ENCODE assay signal across 19 cellular contexts in genomic region chr11:32033067-32033466, GRCh38. TPM values are rescaled to one million over a fixed set of nuclear protein-coding genes. Genes with fewer than 3 reads are reported as not detected.
DNase-seq lines count a peak whose midpoint lies in the region; ATAC-seq and TF ChIP-seq lines count a peak whose summit lies in the region.
"Had no signal": no experiment of that assay in that cellular context is flagged by ENCODE, and none has a peak within 500 bp of the region (broad histone marks: within the 10 kb centered on the region; RNA-seq: fewer than 3 reads in every experiment).

No MANE protein-coding gene starts in this region.

- H3K36me3 ChIP-seq in vagina, result no peaks in the 10 kb centered on the region
- H3K36me3 ChIP-seq: ascending aorta, colonic mucosa, gastroesophageal sphincter, ovary had no signal

- H3K27me3 ChIP-seq in vagina, result no peaks in the 10 kb centered on the region
- H3K27me3 ChIP-seq: ascending aorta, colonic mucosa, ovary had no signal

- peaks cover 6% of the 10 kb centered on the region; the same call in 1 of the 2 replicates for H3K9me3 Mint-ChIP-seq in HFFc6
- H3K9me3 Mint-ChIP-seq in dendritic cell treated with granulocyte-macrophage colony-stimulating factor and Interleukin-4, amounts not matched to agents 40 ng/mL and 50 ng/mL, for 4 days, result no peaks in the 10 kb centered on the region
- H3K9me3 Mint-ChIP-seq: T-cell had no signal

- ATAC-seq in GM18511 (IDR thresholded peaks at IDR 0.05; ENCODE audit: unreplicated experiment) (peak; percentile 36), GM19328 (IDR thresholded peaks at IDR 0.05; ENCODE audit: unreplicated experiment) (no peak)
- ATAC-seq: gastroesophageal sphincter, left lobe of liver, T-cell had no signal

- TF ChIP-seq CTCF in HFFc6 (IDR thresholded peaks at IDR 0.05) (no peak), vagina (IDR thresholded peaks at IDR 0.05) (no peak)

- peaks cover 41% of the 10 kb centered on the region for H3K4me1 Mint-ChIP-seq in HFFc6 (ENCODE audit: low read depth)
- peaks cover 48% of the 10 kb centered on the region for H3K4me1 Mint-ChIP-seq in dendritic cell treated with granulocyte-macrophage colony-stimulating factor and Interleukin-4, amounts not matched to agents 40 ng/mL and 50 ng/mL, for 4 days (ENCODE audit: low read depth)
- H3K4me1 Mint-ChIP-seq: T-cell had no signal

- TF ChIP-seq POLR2A in vagina (IDR thresholded peaks at IDR 0.05), result no peak

- no peaks in the 10 kb centered on the region for H3K4me1 ChIP-seq in vagina
- H3K4me1 ChIP-seq: ascending aorta, colonic mucosa, gastroesophageal sphincter had no signal

- H3K36me3 Mint-ChIP-seq in HFFc6 (ENCODE audit: low read depth), result peaks cover 5% of the 10 kb centered on the region; the same call in 1 of the 2 replicates
- no peaks in the 10 kb centered on the region for H3K36me3 Mint-ChIP-seq in dendritic cell treated with granulocyte-macrophage colony-stimulating factor and Interleukin-4, amounts not matched to agents 40 ng/mL and 50 ng/mL, for 4 days (ENCODE audit: low read depth)
- H3K36me3 Mint-ChIP-seq: T-cell had no signal

- H3K27me3 Mint-ChIP-seq in HFFc6 (ENCODE audit: insufficient read depth), result peaks cover 2% of the 10 kb centered on the region; the same call in 1 of the 2 replicates
- H3K27me3 Mint-ChIP-seq in dendritic cell treated with granulocyte-macrophage colony-stimulating factor and Interleukin-4, amounts not matched to agents 40 ng/mL and 50 ng/mL, for 4 days, result no peaks in the 10 kb centered on the region

- H3K27ac Mint-ChIP-seq in HFFc6, result peak overlapping the region; percentile 88
- peak overlapping the region; percentile 30 for H3K27ac Mint-ChIP-seq in dendritic cell treated with granulocyte-macrophage colony-stimulating factor and Interleukin-4, amounts not matched to agents 40 ng/mL and 50 ng/mL, for 4 days
- H3K27ac Mint-ChIP-seq: T-cell had no signal

- no peak overlapping the region for H3K27ac ChIP-seq in vagina
- H3K27ac ChIP-seq: ascending aorta, colonic mucosa, gastroesophageal sphincter, ovary, RWPE1 had no signal

- intact Hi-C loops in dendritic cell treated with granulocyte-macrophage colony-stimulating factor and Interleukin-4, amounts not matched to agents 40 ng/mL and 50 ng/mL, for 4 days (cut with micrococcal nuclease), result no loop called here
- intact Hi-C loops in vagina (cut with DNase I), result no loop called here

- no peak for DNase-seq in HFFc6
- DNase-seq in NCI-H226, result peak; percentile 19
- DNase-seq in SK-N-DZ (ENCODE audit: low spot score), result no peak
- no peak for DNase-seq in NCI-H128 (lab: John Stamatoyannopoulos, UW; ENCODE audit: unreplicated experiment)
- DNase-seq in vagina (ENCODE audit: extremely low spot score in 2 of 2), result no peak
- DNase-seq: activated effector memory CD4-positive, alpha-beta T cell treated with anti-CD3 and anti-CD28 coated beads, Interleukin-2, amount 50 U/mL, for 16 hours; AML-193; colonic mucosa; NCI-H2107; NCI-H82; ovary; T-cell had no signal

- H3K4me3 ChIP-seq in vagina, result no peak overlapping the region
- H3K4me3 ChIP-seq: ascending aorta, colonic mucosa, gastroesophageal sphincter, ovary had no signal

- no peaks in the 10 kb centered on the region for H3K9me3 ChIP-seq in vagina
- H3K9me3 ChIP-seq: ascending aorta, colonic mucosa, gastroesophageal sphincter, ovary had no signal

- H3K4me3 Mint-ChIP-seq in HFFc6, result peak overlapping the region; percentile 65; the same call in 1 of the 2 replicates
- H3K4me3 Mint-ChIP-seq in dendritic cell treated with granulocyte-macrophage colony-stimulating factor and Interleukin-4, amounts not matched to agents 40 ng/mL and 50 ng/mL, for 4 days, result no peak overlapping the region
- H3K4me3 Mint-ChIP-seq: T-cell had no signal

RNA-seq across cellular contexts. Expression of gene RCN1, which starts 57.8 kb away (rescaled TPM):
- 100 to 1,000 TPM; 212 to 294 (median 264) TPM for total RNA-seq in HFFc6 (2021; fragmentation: NEBNext Ultra II Directional; extraction: Animal tissue kit (Norgen Biotek cat#: 25700))
- 58.6 and 69.5 TPM in 2 replicates for polyA plus RNA-seq in SK-N-DZ (2014; cell fraction: cytosol; rRNA removed)
- polyA plus RNA-seq in SK-N-DZ (2014; cell fraction: nucleus; rRNA removed), result 31.5 and 44.8 TPM in 2 replicates
- 48.6 TPM for total RNA-seq in vagina
